In genomic region chr1:12541274-12542137, GRCh38 we compare ENCODE assay signal across 12 cellular contexts.
DNase-seq lines count a peak whose midpoint lies in the region; ATAC-seq and TF ChIP-seq lines count a peak whose summit lies in the region.
"Had no signal": no experiment of that assay in that cellular context is flagged by ENCODE, and none has a peak within 500 bp of the region (broad histone marks: within the 10 kb centered on the region; RNA-seq: fewer than 3 reads in every experiment).

No MANE protein-coding gene starts in this region.

- ATAC-seq in HG03135 (IDR thresholded peaks at IDR 0.05; ENCODE audit: unreplicated experiment) (no peak), GM18867 (IDR thresholded peaks at IDR 0.05; ENCODE audit: unreplicated experiment) (no peak)
- ATAC-seq: T-cell had no signal

- H3K9me3 Mint-ChIP-seq in CD8-positive, alpha-beta memory T cell: peaks cover 0 to 9% (median 5%) of the 10 kb centered on the region in 5 donors
- H3K9me3 Mint-ChIP-seq: H9 had no signal

- peaks cover 3 to 7% of the 10 kb centered on the region in 2 donors for H3K27me3 Mint-ChIP-seq in CD8-positive, alpha-beta memory T cell

- peak overlapping the region in 2 of 8 donors; percentile 38 to 56 for H3K27ac Mint-ChIP-seq in CD8-positive, alpha-beta memory T cell
- H3K27ac Mint-ChIP-seq: H9, T-cell had no signal

- POLR2A ChIA-PET in CD8-positive, alpha-beta memory T cell (lab: Charles Lee): no interaction called here

- no peaks in the 10 kb centered on the region for H3K4me1 ChIP-seq in CD8-positive, alpha-beta memory T cell (ENCODE audit: insufficient read depth, low read length)
- peaks cover 27% of the 10 kb centered on the region for H3K4me1 ChIP-seq in adipocyte (ENCODE audit: control insufficient read depth, insufficient read depth, low read length)
- H3K4me1 ChIP-seq in ovary (ENCODE audit: insufficient read depth): peaks cover 19% of the 10 kb centered on the region
- H3K4me1 ChIP-seq: BE2C had no signal

- CTCF ChIA-PET in CD8-positive, alpha-beta memory T cell (lab: Charles Lee): no interaction called here

- no peak overlapping the region for H3K4me3 ChIP-seq in CD8-positive, alpha-beta memory T cell (ENCODE audit: low read length)
- peak overlapping the region; percentile 35 for H3K4me3 ChIP-seq in adipocyte (ENCODE audit: low read length)
- H3K4me3 ChIP-seq in ovary: no peak overlapping the region

- TF ChIP-seq POLR2A in ovary (IDR thresholded peaks at IDR 0.05): no peak

- TF ChIP-seq EP300 in ovary (IDR thresholded peaks at IDR 0.05): no peak

- peak overlapping the region; percentile 54 for H3K27ac ChIP-seq in CD8-positive, alpha-beta memory T cell (ENCODE audit: low read depth, low read length)
- peak overlapping the region; percentile 32 to 52 for H3K27ac ChIP-seq in ovary

- TF ChIP-seq CTCF in ovary (IDR thresholded peaks at IDR 0.05): no peak

- WGBS in ovary, 3 donors: 29 to 45% (median 34%) methylated on average over 17 of the region's 17 CpGs

- intact Hi-C loops in cardiac septum (cut with DNase I) (no loop called here), ovary (cut with DNase I) (loop anchor here (2.0 to 10.0 kb wide), 8 partner anchors 53 to 137 kb away; partner anchors contain the start of gene DHRS3 (in 2 of the 4))

- H3K4me3 Mint-ChIP-seq in CD8-positive, alpha-beta memory T cell: no peak overlapping the region
- H3K4me3 Mint-ChIP-seq: T-cell had no signal

- H3K9ac ChIP-seq in adipocyte (ENCODE audit: low read length): no peak overlapping the region

- no peaks in the 10 kb centered on the region for H3K4me1 Mint-ChIP-seq in CD8-positive, alpha-beta memory T cell

- no peaks in the 10 kb centered on the region for H3K9me3 ChIP-seq in CD8-positive, alpha-beta memory T cell (ENCODE audit: low read length)
- peaks cover 2% of the 10 kb centered on the region for H3K9me3 ChIP-seq in adipocyte (ENCODE audit: control insufficient read depth, low read length)
- H3K9me3 ChIP-seq in ovary: no peaks in the 10 kb centered on the region
- H3K9me3 ChIP-seq: BE2C had no signal

- H3K36me3 Mint-ChIP-seq in CD8-positive, alpha-beta memory T cell: peaks cover 6 to 11% (median 8%) of the 10 kb centered on the region in 3 donors

- DNase-seq in CD8-positive, alpha-beta memory T cell: no peak
- DNase-seq in adipocyte (ENCODE audit: low read depth): no peak
- peak; percentile 74 for DNase-seq in cardiac septum (ENCODE audit: low spot score)
- peak; percentile 71 to 90 (median 81) for DNase-seq in ovary
- DNase-seq in amygdala (lab: John Stamatoyannopoulos, UW): no peak
- no peak for DNase-seq in middle frontal gyrus (ENCODE audit: extremely low spot score, low spot score)
- DNase-seq: BE2C, H9, NCI-H446, T-cell had no signal

- no peaks in the 10 kb centered on the region for H3K36me3 ChIP-seq in CD8-positive, alpha-beta memory T cell (ENCODE audit: insufficient read depth, low read length)
- H3K36me3 ChIP-seq in adipocyte (ENCODE audit: control insufficient read depth, insufficient read depth, low read length, severe bottlenecking): no peaks in the 10 kb centered on the region
- no peaks in the 10 kb centered on the region for H3K36me3 ChIP-seq in ovary
- H3K36me3 ChIP-seq: BE2C had no signal

- H3K27me3 ChIP-seq in CD8-positive, alpha-beta memory T cell (ENCODE audit: insufficient read depth, low read length, poor library complexity, severe bottlenecking): no peaks in the 10 kb centered on the region
- no peaks in the 10 kb centered on the region for H3K27me3 ChIP-seq in adipocyte (replicated peaks; ENCODE audit: control insufficient read depth, insufficient read depth, low read length)
- H3K27me3 ChIP-seq in ovary: no peaks in the 10 kb centered on the region
- H3K27me3 ChIP-seq: BE2C had no signal

Comparison
In these comparisons a context has a peak if more than half of its experiments do, and no peak if none do; other contexts are left out.
1. DNase-seq: peak in cardiac septum (single experiment) and ovary (5 of 5); none in CD8-positive, alpha-beta memory T cell (0 of 5), adipocyte (single experiment), amygdala (0 of 56) and middle frontal gyrus (single experiment).